Comparison of ENCODE assay signal across 15 cellular contexts in the genomic region with DNA sequence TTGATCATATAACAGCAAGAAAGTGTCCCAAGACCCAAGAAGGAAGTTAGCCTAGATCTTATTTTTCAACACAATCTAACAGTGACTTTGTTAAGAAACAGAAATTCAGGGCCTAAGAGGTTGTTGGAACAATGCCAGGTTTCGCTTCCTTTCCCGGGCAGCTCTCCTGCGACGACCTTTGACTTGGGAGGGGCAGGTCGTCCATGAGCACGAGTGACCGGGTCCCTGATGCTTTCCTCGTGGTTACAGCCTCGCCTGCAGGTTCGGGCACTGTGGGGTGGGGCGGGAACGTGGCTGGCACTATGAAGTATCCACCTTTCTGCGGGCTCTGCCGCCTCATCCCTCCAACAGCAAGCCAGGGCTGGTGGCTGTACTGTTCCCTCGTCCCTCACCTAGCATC.
DNase-seq lines count a peak whose midpoint lies in the region; ATAC-seq, FAIRE-seq and TF ChIP-seq lines count a peak whose summit lies in the region.
"Had no signal": no experiment of that assay in that cellular context is flagged by ENCODE, and none has a peak within 500 bp of the region (broad histone marks: within the 10 kb centered on the region; RNA-seq: fewer than 3 reads in every experiment).

No MANE protein-coding gene starts in this region.

- H3K27me3 Mint-ChIP-seq in activated CD4-positive, alpha-beta T cell treated with anti-CD3 and anti-CD28 coated beads for 36 hours: peaks cover 4% of the 10 kb centered on the region

- TF ChIP-seq POLR2A in GM12891 (IDR thresholded peaks at IDR 0.05; ENCODE audit: low read depth, low read length): no peak
- TF ChIP-seq POLR2A in NB4 (IDR thresholded peaks at IDR 0.05; ENCODE audit: extremely low read depth, insufficient read length): no peak
- TF ChIP-seq POLR2A in gastroesophageal sphincter (IDR thresholded peaks at IDR 0.05): no peak

- no peak for FAIRE-seq in GM12891 (lab: Jason Lieb, UNC)
- no peak for FAIRE-seq in frontal cortex (lab: Jason Lieb, UNC)
- FAIRE-seq: RCC 7860 had no signal

- no peaks in the 10 kb centered on the region for H3K27me3 ChIP-seq in gastroesophageal sphincter
- H3K27me3 ChIP-seq: suprapubic skin had no signal

- no peaks in the 10 kb centered on the region for H3K9me3 Mint-ChIP-seq in activated CD4-positive, alpha-beta T cell treated with anti-CD3 and anti-CD28 coated beads for 36 hours (ENCODE audit: low read depth)
- H3K9me3 Mint-ChIP-seq: activated naive CD4-positive, alpha-beta T cell treated with anti-CD3 and anti-CD28 coated beads, Interleukin-2, amount 50 U/mL, for 24 hours; natural killer cell treated with Interleukin-12 subunit alpha and Interleukin-12 subunit beta and Interleukin-15 and Interleukin-18, amount 100 ng/mL, for 72 hours had no signal

- TF ChIP-seq CTCF in NB4 (IDR thresholded peaks at IDR 0.05; ENCODE audit: low read depth, low read length) (no peak), gastroesophageal sphincter (IDR thresholded peaks at IDR 0.05) (no peak)

- CTCF ChIA-PET in activated CD4-positive, alpha-beta T cell treated with anti-CD3 and anti-CD28 coated beads for 36 hours (lab: Charles Lee): interaction anchor here (1.0 kb wide), 1 partner anchor 8 kb away, joined by 3 read pairs; no protein-coding TSS in a partner anchor

- no peak overlapping the region for H3K27ac Mint-ChIP-seq in activated CD4-positive, alpha-beta T cell treated with anti-CD3 and anti-CD28 coated beads for 36 hours
- H3K27ac Mint-ChIP-seq: activated naive CD4-positive, alpha-beta T cell treated with anti-CD3 and anti-CD28 coated beads, Interleukin-2, amount 50 U/mL, for 24 hours; natural killer cell treated with Interleukin-12 subunit alpha and Interleukin-12 subunit beta and Interleukin-15 and Interleukin-18, amount 100 ng/mL, for 72 hours had no signal

- ATAC-seq in gastroesophageal sphincter (peak; percentile 73), HG03280 (IDR thresholded peaks at IDR 0.05; ENCODE audit: unreplicated experiment) (no peak), HG03565 (IDR thresholded peaks at IDR 0.05; ENCODE audit: unreplicated experiment) (no peak)
- ATAC-seq in activated CD4-positive, alpha-beta T cell treated with anti-CD3 and anti-CD28 coated beads for 36 hours: no peak
- ATAC-seq: natural killer cell treated with Interleukin-12 subunit alpha and Interleukin-12 subunit beta and Interleukin-15 and Interleukin-18, amount 100 ng/mL, for 72 hours had no signal

- no peak for TF ChIP-seq EP300 in gastroesophageal sphincter (IDR thresholded peaks at IDR 0.05)

- WGBS in gastroesophageal sphincter (ENCODE audit: low coverage in 1 of 2), 2 donors: 31 to 39% methylated on average over 5 to 11 of the region's 15 CpGs

- peaks cover 0 to 10% (median 5%) of the 10 kb centered on the region in 3 donors for H3K4me1 ChIP-seq in gastroesophageal sphincter

- H3K4me3 Mint-ChIP-seq in activated CD4-positive, alpha-beta T cell treated with anti-CD3 and anti-CD28 coated beads for 36 hours: no peak overlapping the region
- H3K4me3 Mint-ChIP-seq: activated naive CD4-positive, alpha-beta T cell treated with anti-CD3 and anti-CD28 coated beads, Interleukin-2, amount 50 U/mL, for 24 hours; CD8-positive, alpha-beta memory T cell; natural killer cell treated with Interleukin-12 subunit alpha and Interleukin-12 subunit beta and Interleukin-15 and Interleukin-18, amount 100 ng/mL, for 72 hours had no signal

- POLR2A ChIA-PET in activated CD4-positive, alpha-beta T cell treated with anti-CD3 and anti-CD28 coated beads for 36 hours (lab: Charles Lee): no interaction called here

- intact Hi-C loops in activated CD4-positive, alpha-beta T cell treated with anti-CD3 and anti-CD28 coated beads for 36 hours (cut with DNase I, micrococcal nuclease): no loop called here

- H3K4me3 ChIP-seq in NB4 (ENCODE audit: low read depth, low read length) (no peak overlapping the region), gastroesophageal sphincter (no peak overlapping the region)
- H3K4me3 ChIP-seq: suprapubic skin had no signal

- H3K27ac ChIP-seq in gastroesophageal sphincter: no peak overlapping the region
- H3K27ac ChIP-seq: suprapubic skin had no signal

- H3K36me3 Mint-ChIP-seq in activated CD4-positive, alpha-beta T cell treated with anti-CD3 and anti-CD28 coated beads for 36 hours (ENCODE audit: low read depth): no peaks in the 10 kb centered on the region

- DNase-seq in GM12891 (ENCODE audit: insufficient read length, low spot score): no peak
- peak; percentile 79 for DNase-seq in NB4 (ENCODE audit: low read depth)
- DNase-seq in pons (ENCODE audit: low spot score): peak; percentile 57
- no peak for DNase-seq in activated CD4-positive, alpha-beta T cell treated with anti-CD3 and anti-CD28 coated beads for 36 hours
- DNase-seq in frontal cortex (ENCODE audit: low spot score in 2 of 2): no peak
- DNase-seq: activated CD4-positive, alpha-beta T cell treated with anti-CD3 and anti-CD28 coated beads for 48 hours; CD8-positive, alpha-beta memory T cell; effector CD8-positive, alpha-beta T cell had no signal

- H3K9me3 ChIP-seq in gastroesophageal sphincter: no peaks in the 10 kb centered on the region
- H3K9me3 ChIP-seq: suprapubic skin had no signal

- no peaks in the 10 kb centered on the region for H3K4me1 Mint-ChIP-seq in activated CD4-positive, alpha-beta T cell treated with anti-CD3 and anti-CD28 coated beads for 36 hours
- H3K4me1 Mint-ChIP-seq: activated naive CD4-positive, alpha-beta T cell treated with anti-CD3 and anti-CD28 coated beads, Interleukin-2, amount 50 U/mL, for 24 hours had no signal

- no peaks in the 10 kb centered on the region for H3K36me3 ChIP-seq in gastroesophageal sphincter
- H3K36me3 ChIP-seq: suprapubic skin had no signal

TF ChIP-seq in GM12891, 5 proteins besides CTCF, POLR2A, EP300 and RAD21:
- TF ChIP-seq POU2F2 (IDR thresholded peaks at IDR 0.05; ENCODE audit: low read depth, low read length) (no peak), TAF1 (IDR thresholded peaks at IDR 0.05; ENCODE audit: low read depth, low read length) (no peak), SPI1 (IDR thresholded peaks at IDR 0.05; ENCODE audit: low read depth, low read length) (peak; percentile 62), PAX5 (IDR thresholded peaks at IDR 0.05; ENCODE audit: insufficient read depth, low read length, severe bottlenecking) (no peak), POLR2AphosphoS5 (IDR thresholded peaks at IDR 0.05; ENCODE audit: low read depth, low read length) (no peak)

Comparison
In these comparisons a context has a peak if more than half of its experiments do, and no peak if none do; other contexts are left out.
1. DNase-seq: peak in NB4 (single experiment) and pons (single experiment); none in GM12891 (single experiment), activated CD4-positive, alpha-beta T cell treated with anti-CD3 and anti-CD28 coated beads for 36 hours (single experiment) and frontal cortex (0 of 2).